9 cellular contexts compared by ENCODE assay signal in genomic region chr1:181485276-181486097, GRCh38. TPM values are rescaled to one million over a fixed set of nuclear protein-coding genes. Genes with fewer than 3 reads are reported as not detected.
DNase-seq lines count a peak whose midpoint lies in the region; ATAC-seq and TF ChIP-seq lines count a peak whose summit lies in the region.
"Had no signal": no experiment of that assay in that cellular context is flagged by ENCODE, and none has a peak within 500 bp of the region (broad histone marks: within the 10 kb centered on the region; RNA-seq: fewer than 3 reads in every experiment).

No MANE protein-coding gene starts in this region.

- intact Hi-C loops in prostate gland (cut with DNase I), result no loop called here

- no peak for DNase-seq in activated naive CD4-positive, alpha-beta T cell treated with Interleukin-2 at 50 U/mL for 16 hours
- DNase-seq in kidney tubule cell (ENCODE audit: low spot score) (peak; percentile 4), kidney glomerular epithelial cell (lab: John Stamatoyannopoulos, UW) (no peak), WERI-Rb-1 (no peak), prostate gland (ENCODE audit: low spot score) (no peak)

- no peak for TF ChIP-seq POLR2A in prostate gland (IDR thresholded peaks at IDR 0.05)

- no peaks in the 10 kb centered on the region for H3K9me3 ChIP-seq in WERI-Rb-1 (ENCODE audit: severe bottlenecking)
- no peaks in the 10 kb centered on the region for H3K9me3 ChIP-seq in prostate gland

- no peaks in the 10 kb centered on the region for H3K4me1 ChIP-seq in prostate gland (replicated peaks)

- H3K4me3 ChIP-seq in WERI-Rb-1 (ENCODE audit: low read depth, low read length), result no peak overlapping the region
- no peak overlapping the region for H3K4me3 ChIP-seq in prostate gland

- no peaks in the 10 kb centered on the region for H3K36me3 Mint-ChIP-seq in activated naive CD4-positive, alpha-beta T cell treated with anti-CD3 and anti-CD28 coated beads, Interleukin-2, amount 50 U/mL, for 24 hours

- H3K27ac ChIP-seq in WERI-Rb-1 (no peak overlapping the region), prostate gland (no peak overlapping the region)

- WGBS in prostate gland, result 5% methylated on average over 44 of the region's 44 CpGs

- peaks cover 25% of the 10 kb centered on the region for H3K4me1 Mint-ChIP-seq in activated naive CD4-positive, alpha-beta T cell treated with anti-CD3 and anti-CD28 coated beads, Interleukin-2, amount 50 U/mL, for 24 hours

- H3K27me3 ChIP-seq in WERI-Rb-1 (ENCODE audit: insufficient read depth, low read depth, severe bottlenecking) (peaks cover 30% of the 10 kb centered on the region), prostate gland (replicated peaks; ENCODE audit: insufficient read depth) (peaks cover 23% of the 10 kb centered on the region)

- TF ChIP-seq CTCF in WERI-Rb-1 (IDR thresholded peaks at IDR 0.05; ENCODE audit: low read depth, low read length), result no peak
- no peak for TF ChIP-seq CTCF in prostate gland (IDR thresholded peaks at IDR 0.05)

- H3K27me3 Mint-ChIP-seq in activated naive CD4-positive, alpha-beta T cell treated with anti-CD3 and anti-CD28 coated beads, Interleukin-2, amount 50 U/mL, for 24 hours, result peaks cover 63% of the 10 kb centered on the region

- ATAC-seq in HG02885 (IDR thresholded peaks at IDR 0.05; ENCODE audit: poor library complexity, unreplicated experiment), result peak; percentile 56

- no peaks in the 10 kb centered on the region for H3K9me3 Mint-ChIP-seq in activated naive CD4-positive, alpha-beta T cell treated with anti-CD3 and anti-CD28 coated beads, Interleukin-2, amount 50 U/mL, for 24 hours

- no peak overlapping the region for H3K27ac Mint-ChIP-seq in activated naive CD4-positive, alpha-beta T cell treated with anti-CD3 and anti-CD28 coated beads, Interleukin-2, amount 50 U/mL, for 24 hours

- H3K36me3 ChIP-seq in WERI-Rb-1 (no peaks in the 10 kb centered on the region), prostate gland (no peaks in the 10 kb centered on the region)

- peak overlapping the region; percentile 47 for H3K4me3 Mint-ChIP-seq in activated naive CD4-positive, alpha-beta T cell treated with anti-CD3 and anti-CD28 coated beads, Interleukin-2, amount 50 U/mL, for 24 hours

TF ChIP-seq in PFSK-1, 5 proteins besides CTCF, POLR2A, EP300 and RAD21:
- TF ChIP-seq FOXP2 (optimal IDR thresholded peaks at IDR 0.05; ENCODE audit: borderline replicate concordance, extremely low read depth, extremely low read length, insufficient read depth), result no peak
- TF ChIP-seq REST (IDR thresholded peaks at IDR 0.05; ENCODE audit: insufficient read depth in 1 of 2, low read depth in 2 of 2, low read length in 2 of 2), result peak; percentile 61 to 87; a peak in 3 of 4 replicates

RNA-seq across cellular contexts. Expression of gene CACNA1E, which starts 2.2 kb away (rescaled TPM):
- not detected for polyA plus RNA-seq in PFSK-1 (2012; ENCODE audit: insufficient read length, low read depth)
- 1 to 10 TPM in 1 of 2 donors, not detected in 1; 4.1 TPM for total RNA-seq in prostate gland
- total RNA-seq: activated CD8-positive, alpha-beta memory T cell treated with anti-CD3 and anti-CD28 coated beads for 36 hours had no signal
